ENCODE assay signal across 1 cellular context in genomic region chr2:182715896-182716664, GRCh38.
TF ChIP-seq lines count a peak whose summit lies in the region.

A gene with protein sequence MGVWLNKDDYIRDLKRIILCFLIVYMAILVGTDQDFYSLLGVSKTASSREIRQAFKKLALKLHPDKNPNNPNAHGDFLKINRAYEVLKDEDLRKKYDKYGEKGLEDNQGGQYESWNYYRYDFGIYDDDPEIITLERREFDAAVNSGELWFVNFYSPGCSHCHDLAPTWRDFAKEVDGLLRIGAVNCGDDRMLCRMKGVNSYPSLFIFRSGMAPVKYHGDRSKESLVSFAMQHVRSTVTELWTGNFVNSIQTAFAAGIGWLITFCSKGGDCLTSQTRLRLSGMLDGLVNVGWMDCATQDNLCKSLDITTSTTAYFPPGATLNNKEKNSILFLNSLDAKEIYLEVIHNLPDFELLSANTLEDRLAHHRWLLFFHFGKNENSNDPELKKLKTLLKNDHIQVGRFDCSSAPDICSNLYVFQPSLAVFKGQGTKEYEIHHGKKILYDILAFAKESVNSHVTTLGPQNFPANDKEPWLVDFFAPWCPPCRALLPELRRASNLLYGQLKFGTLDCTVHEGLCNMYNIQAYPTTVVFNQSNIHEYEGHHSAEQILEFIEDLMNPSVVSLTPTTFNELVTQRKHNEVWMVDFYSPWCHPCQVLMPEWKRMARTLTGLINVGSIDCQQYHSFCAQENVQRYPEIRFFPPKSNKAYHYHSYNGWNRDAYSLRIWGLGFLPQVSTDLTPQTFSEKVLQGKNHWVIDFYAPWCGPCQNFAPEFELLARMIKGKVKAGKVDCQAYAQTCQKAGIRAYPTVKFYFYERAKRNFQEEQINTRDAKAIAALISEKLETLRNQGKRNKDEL (plus strand): TSS chr2:182716257. CDS start chr2:182718087, 1,830 bp downstream.

TF ChIP-seq in HEK293, 187 proteins besides CTCF, POLR2A, EP300 and RAD21 (continued from another document and continues in another):
- TF ChIP-seq, protein P1, sequence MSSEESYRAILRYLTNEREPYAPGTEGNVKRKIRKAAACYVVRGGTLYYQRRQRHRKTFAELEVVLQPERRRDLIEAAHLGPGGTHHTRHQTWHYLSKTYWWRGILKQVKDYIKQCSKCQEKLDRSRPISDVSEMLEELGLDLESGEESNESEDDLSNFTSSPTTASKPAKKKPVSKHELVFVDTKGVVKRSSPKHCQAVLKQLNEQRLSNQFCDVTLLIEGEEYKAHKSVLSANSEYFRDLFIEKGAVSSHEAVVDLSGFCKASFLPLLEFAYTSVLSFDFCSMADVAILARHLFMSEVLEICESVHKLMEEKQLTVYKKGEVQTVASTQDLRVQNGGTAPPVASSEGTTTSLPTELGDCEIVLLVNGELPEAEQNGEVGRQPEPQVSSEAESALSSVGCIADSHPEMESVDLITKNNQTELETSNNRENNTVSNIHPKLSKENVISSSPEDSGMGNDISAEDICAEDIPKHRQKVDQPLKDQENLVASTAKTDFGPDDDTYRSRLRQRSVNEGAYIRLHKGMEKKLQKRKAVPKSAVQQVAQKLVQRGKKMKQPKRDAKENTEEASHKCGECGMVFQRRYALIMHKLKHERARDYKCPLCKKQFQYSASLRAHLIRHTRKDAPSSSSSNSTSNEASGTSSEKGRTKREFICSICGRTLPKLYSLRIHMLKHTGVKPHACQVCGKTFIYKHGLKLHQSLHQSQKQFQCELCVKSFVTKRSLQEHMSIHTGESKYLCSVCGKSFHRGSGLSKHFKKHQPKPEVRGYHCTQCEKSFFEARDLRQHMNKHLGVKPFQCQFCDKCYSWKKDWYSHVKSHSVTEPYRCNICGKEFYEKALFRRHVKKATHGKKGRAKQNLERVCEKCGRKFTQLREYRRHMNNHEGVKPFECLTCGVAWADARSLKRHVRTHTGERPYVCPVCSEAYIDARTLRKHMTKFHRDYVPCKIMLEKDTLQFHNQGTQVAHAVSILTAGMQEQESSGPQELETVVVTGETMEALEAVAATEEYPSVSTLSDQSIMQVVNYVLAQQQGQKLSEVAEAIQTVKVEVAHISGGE (tag by site-specific recombination; conservative IDR thresholded peaks at IDR 0.05; ENCODE audit: low read depth) = peak; percentile 88
- TF ChIP-seq ZSCAN5A (tag by site-specific recombination; IDR thresholded peaks at IDR 0.05) = peak; percentile 72; the same call in 1 of the 2 replicates
- TF ChIP-seq, protein P2, sequence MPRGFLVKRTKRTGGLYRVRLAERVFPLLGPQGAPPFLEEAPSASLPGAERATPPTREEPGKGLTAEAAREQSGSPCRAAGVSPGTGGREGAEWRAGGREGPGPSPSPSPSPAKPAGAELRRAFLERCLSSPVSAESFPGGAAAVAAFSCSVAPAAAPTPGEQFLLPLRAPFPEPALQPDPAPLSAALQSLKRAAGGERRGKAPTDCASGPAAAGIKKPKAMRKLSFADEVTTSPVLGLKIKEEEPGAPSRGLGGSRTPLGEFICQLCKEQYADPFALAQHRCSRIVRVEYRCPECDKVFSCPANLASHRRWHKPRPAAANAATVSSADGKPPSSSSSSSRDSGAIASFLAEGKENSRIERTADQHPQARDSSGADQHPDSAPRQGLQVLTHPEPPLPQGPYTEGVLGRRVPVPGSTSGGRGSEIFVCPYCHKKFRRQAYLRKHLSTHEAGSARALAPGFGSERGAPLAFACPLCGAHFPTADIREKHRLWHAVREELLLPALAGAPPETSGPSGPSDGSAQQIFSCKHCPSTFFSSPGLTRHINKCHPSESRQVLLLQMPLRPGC (tag by site-specific recombination; IDR thresholded peaks at IDR 0.05) = peak; percentile 18; the same call in 1 of the 2 replicates
- TF ChIP-seq OVOL3 (tag by site-specific recombination; IDR thresholded peaks at IDR 0.05) = peak; percentile 58; the same call in 1 of the 2 replicates
- no peak for TF ChIP-seq KLF7 (tag by site-specific recombination; IDR thresholded peaks at IDR 0.05; ENCODE audit: borderline replicate concordance)
- peak; percentile 89 for TF ChIP-seq ZNF2 (tag by site-specific recombination; IDR thresholded peaks at IDR 0.05)
- TF ChIP-seq BCL11B (tag by site-specific recombination; IDR thresholded peaks at IDR 0.05; ENCODE audit: low read depth) = no peak
- TF ChIP-seq ZNF704 (tag by site-specific recombination; IDR thresholded peaks at IDR 0.05) = peak; percentile 89
- peak; percentile 94 for TF ChIP-seq SP2 (tag by site-specific recombination; IDR thresholded peaks at IDR 0.05)
- TF ChIP-seq ZNF600 (tag by site-specific recombination; IDR thresholded peaks at IDR 0.05) = peak; percentile 94
- no peak for TF ChIP-seq ZNF776 (tag by site-specific recombination; IDR thresholded peaks at IDR 0.05; ENCODE audit: borderline replicate concordance)
- peak; percentile 71; the same call in 1 of the 2 replicates for TF ChIP-seq ZNF561 (tag by site-specific recombination; IDR thresholded peaks at IDR 0.05; ENCODE audit: borderline replicate concordance)
- TF ChIP-seq ZNF350 (tag by site-specific recombination; IDR thresholded peaks at IDR 0.05) = no peak
- peak; percentile 37; the same call in 1 of the 2 replicates for TF ChIP-seq ZNF660 (tag by site-specific recombination; IDR thresholded peaks at IDR 0.05)
- no peak; the same call in 1 of the 2 replicates for TF ChIP-seq ZNF394 (tag by site-specific recombination; IDR thresholded peaks at IDR 0.05; ENCODE audit: borderline replicate concordance)
- no peak for TF ChIP-seq SETDB1 (IDR thresholded peaks at IDR 0.05; ENCODE audit: insufficient read length, low read length)
- no peak for TF ChIP-seq HOXD13 (CRISPR knock-in tag; IDR thresholded peaks at IDR 0.05; ENCODE audit: borderline replicate concordance)
- TF ChIP-seq IKZF3 (tag by site-specific recombination; IDR thresholded peaks at IDR 0.05) = peak; percentile 70
- peak; percentile 88 for TF ChIP-seq ZBTB26 (tag by site-specific recombination; optimal IDR thresholded peaks at IDR 0.05)
- TF ChIP-seq, protein P3, sequence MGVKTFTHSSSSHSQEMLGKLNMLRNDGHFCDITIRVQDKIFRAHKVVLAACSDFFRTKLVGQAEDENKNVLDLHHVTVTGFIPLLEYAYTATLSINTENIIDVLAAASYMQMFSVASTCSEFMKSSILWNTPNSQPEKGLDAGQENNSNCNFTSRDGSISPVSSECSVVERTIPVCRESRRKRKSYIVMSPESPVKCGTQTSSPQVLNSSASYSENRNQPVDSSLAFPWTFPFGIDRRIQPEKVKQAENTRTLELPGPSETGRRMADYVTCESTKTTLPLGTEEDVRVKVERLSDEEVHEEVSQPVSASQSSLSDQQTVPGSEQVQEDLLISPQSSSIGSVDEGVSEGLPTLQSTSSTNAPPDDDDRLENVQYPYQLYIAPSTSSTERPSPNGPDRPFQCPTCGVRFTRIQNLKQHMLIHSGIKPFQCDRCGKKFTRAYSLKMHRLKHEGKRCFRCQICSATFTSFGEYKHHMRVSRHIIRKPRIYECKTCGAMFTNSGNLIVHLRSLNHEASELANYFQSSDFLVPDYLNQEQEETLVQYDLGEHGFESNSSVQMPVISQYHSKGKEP (tag by site-specific recombination; IDR thresholded peaks at IDR 0.05) = 0 out of 2 replicates have a peak, but pooled peaks have one; percentile 2
- TF ChIP-seq ZFHX2 (tag by site-specific recombination; conservative IDR thresholded peaks at IDR 0.05) = peak; percentile 80
- TF ChIP-seq PATZ1 (tag by site-specific recombination; IDR thresholded peaks at IDR 0.05) = peak; percentile 98
- TF ChIP-seq ZNF341 (tag by site-specific recombination; IDR thresholded peaks at IDR 0.05; ENCODE audit: low read depth) = peak; percentile 73
- no peak for TF ChIP-seq ZNF211 (tag by site-specific recombination; IDR thresholded peaks at IDR 0.05; ENCODE audit: low read depth)
- TF ChIP-seq, protein P4, sequence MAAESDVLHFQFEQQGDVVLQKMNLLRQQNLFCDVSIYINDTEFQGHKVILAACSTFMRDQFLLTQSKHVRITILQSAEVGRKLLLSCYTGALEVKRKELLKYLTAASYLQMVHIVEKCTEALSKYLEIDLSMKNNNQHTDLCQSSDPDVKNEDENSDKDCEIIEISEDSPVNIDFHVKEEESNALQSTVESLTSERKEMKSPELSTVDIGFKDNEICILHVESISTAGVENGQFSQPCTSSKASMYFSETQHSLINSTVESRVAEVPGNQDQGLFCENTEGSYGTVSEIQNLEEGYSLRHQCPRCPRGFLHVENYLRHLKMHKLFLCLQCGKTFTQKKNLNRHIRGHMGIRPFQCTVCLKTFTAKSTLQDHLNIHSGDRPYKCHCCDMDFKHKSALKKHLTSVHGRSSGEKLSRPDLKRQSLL (tag by site-specific recombination; IDR thresholded peaks at IDR 0.05) = peak; percentile 96
- no peak for TF ChIP-seq ZNF549 (tag by site-specific recombination; IDR thresholded peaks at IDR 0.05)
- peak; percentile 66; the same call in 1 of the 2 replicates for TF ChIP-seq KLF16 (tag by site-specific recombination; IDR thresholded peaks at IDR 0.05)
- peak; percentile 92 for TF ChIP-seq ZBTB8A (tag by site-specific recombination; IDR thresholded peaks at IDR 0.05)
- TF ChIP-seq ZNF580 (tag by site-specific recombination; IDR thresholded peaks at IDR 0.05) = peak; percentile 64; the same call in 1 of the 2 replicates
- TF ChIP-seq ZNF629 (tag by site-specific recombination; IDR thresholded peaks at IDR 0.05) = peak; percentile 22; the same call in 1 of the 2 replicates
- TF ChIP-seq, protein P5, sequence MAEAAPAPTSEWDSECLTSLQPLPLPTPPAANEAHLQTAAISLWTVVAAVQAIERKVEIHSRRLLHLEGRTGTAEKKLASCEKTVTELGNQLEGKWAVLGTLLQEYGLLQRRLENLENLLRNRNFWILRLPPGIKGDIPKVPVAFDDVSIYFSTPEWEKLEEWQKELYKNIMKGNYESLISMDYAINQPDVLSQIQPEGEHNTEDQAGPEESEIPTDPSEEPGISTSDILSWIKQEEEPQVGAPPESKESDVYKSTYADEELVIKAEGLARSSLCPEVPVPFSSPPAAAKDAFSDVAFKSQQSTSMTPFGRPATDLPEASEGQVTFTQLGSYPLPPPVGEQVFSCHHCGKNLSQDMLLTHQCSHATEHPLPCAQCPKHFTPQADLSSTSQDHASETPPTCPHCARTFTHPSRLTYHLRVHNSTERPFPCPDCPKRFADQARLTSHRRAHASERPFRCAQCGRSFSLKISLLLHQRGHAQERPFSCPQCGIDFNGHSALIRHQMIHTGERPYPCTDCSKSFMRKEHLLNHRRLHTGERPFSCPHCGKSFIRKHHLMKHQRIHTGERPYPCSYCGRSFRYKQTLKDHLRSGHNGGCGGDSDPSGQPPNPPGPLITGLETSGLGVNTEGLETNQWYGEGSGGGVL (tag by site-specific recombination; IDR thresholded peaks at IDR 0.05) = peak; percentile 47
- TF ChIP-seq, protein P6, sequence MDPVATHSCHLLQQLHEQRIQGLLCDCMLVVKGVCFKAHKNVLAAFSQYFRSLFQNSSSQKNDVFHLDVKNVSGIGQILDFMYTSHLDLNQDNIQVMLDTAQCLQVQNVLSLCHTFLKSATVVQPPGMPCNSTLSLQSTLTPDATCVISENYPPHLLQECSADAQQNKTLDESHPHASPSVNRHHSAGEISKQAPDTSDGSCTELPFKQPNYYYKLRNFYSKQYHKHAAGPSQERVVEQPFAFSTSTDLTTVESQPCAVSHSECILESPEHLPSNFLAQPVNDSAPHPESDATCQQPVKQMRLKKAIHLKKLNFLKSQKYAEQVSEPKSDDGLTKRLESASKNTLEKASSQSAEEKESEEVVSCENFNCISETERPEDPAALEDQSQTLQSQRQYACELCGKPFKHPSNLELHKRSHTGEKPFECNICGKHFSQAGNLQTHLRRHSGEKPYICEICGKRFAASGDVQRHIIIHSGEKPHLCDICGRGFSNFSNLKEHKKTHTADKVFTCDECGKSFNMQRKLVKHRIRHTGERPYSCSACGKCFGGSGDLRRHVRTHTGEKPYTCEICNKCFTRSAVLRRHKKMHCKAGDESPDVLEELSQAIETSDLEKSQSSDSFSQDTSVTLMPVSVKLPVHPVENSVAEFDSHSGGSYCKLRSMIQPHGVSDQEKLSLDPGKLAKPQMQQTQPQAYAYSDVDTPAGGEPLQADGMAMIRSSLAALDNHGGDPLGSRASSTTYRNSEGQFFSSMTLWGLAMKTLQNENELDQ (tag by site-specific recombination; IDR thresholded peaks at IDR 0.05; ENCODE audit: low read depth) = no peak
- peak; percentile 44; the same call in 1 of the 2 replicates for TF ChIP-seq GLIS1 (tag by site-specific recombination; IDR thresholded peaks at IDR 0.05)
- TF ChIP-seq ZBTB17 (tag by site-specific recombination; IDR thresholded peaks at IDR 0.05) = peak; percentile 63
